ENCODE assay signal across 18 cellular contexts in the genomic region with DNA sequence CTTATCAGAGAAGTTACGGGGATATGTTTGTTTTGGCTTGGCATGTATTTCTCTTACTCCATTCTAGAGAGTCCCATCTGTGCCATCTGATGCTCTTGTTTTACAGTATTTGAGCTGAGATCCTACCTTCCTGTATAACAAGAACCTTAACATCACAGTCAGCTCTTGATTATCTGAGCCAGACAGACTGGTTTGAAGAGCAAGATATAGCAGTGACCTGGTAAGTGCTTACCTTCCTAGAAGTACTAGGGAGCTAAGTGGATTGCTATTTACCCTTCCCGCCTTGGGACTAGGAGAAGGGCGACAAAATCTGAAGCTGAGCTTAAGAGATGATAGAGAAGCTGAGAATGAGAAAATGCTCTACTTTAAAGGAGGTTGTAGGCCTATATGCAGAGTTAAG.
"Had no signal": no experiment of that assay in that cellular context is flagged by ENCODE, and none has a peak within 500 bp of the region (broad histone marks: within the 10 kb centered on the region; RNA-seq: fewer than 3 reads in every experiment).

No MANE protein-coding gene starts in this region.

- DNase-seq: activated CD4-positive, alpha-beta T cell treated with anti-CD3 and anti-CD28 coated beads, Interleukin-2, amount 50 U/mL, for 1 hour; activated CD4-positive, CD25-positive, alpha-beta regulatory T cell treated with anti-CD3 and anti-CD28 coated beads, Interleukin-2, amount 50 U/mL, for 72 hours; activated CD8-positive, alpha-beta memory T cell treated with anti-CD3 and anti-CD28 coated beads for 24 hours; activated CD8-positive, alpha-beta memory T cell treated with anti-CD3 and anti-CD28 coated beads, Interleukin-2, amount 50 U/mL, for 48 hours; activated effector memory CD4-positive, alpha-beta T cell treated with anti-CD3 and anti-CD28 coated beads, Interleukin-2, amount 50 U/mL, for 16 hours; activated naive CD4-positive, alpha-beta T cell treated with anti-CD3 and anti-CD28 coated beads, Interleukin-2, amount 50 U/mL, for 16 hours; activated T-cell treated with anti-CD3 and anti-CD28 coated beads, Interleukin-2, amount 50 U/mL, for 72 hours; gastrocnemius medialis; head of caudate nucleus; kidney; mammary epithelial cell; nephron progenitor cell; nucleus accumbens; sigmoid colon; stimulated activated CD4-positive, alpha-beta T cell treated with anti-CD3 and anti-CD28 coated beads, Interleukin-4, amount 100 ng/mL, for 24 hours; upper lobe of left lung had no signal

- ATAC-seq: activated T-cell treated with anti-CD3 and anti-CD28 coated beads, Interleukin-2, amount 50 U/mL, for 72 hours; gastrocnemius medialis; left lobe of liver; stimulated activated effector memory CD8-positive, alpha-beta T cell treated with anti-CD3 and anti-CD28 coated beads, Interleukin-12 subunit alpha, Interleukin-12 subunit beta, amount 100 ng/mL, for 72 hours had no signal
